In genomic region chr10:112655722-112656121, GRCh38 we compare ENCODE assay signal across 23 cellular contexts.
DNase-seq lines count a peak whose midpoint lies in the region; ATAC-seq and TF ChIP-seq lines count a peak whose summit lies in the region.
"Had no signal": no experiment of that assay in that cellular context is flagged by ENCODE, and none has a peak within 500 bp of the region (broad histone marks: within the 10 kb centered on the region; RNA-seq: fewer than 3 reads in every experiment).

No MANE protein-coding gene starts in this region.

- H3K27ac Mint-ChIP-seq in nephron progenitor cell: peak overlapping the region; percentile 40
- peak overlapping the region; percentile 4 for H3K27ac Mint-ChIP-seq in progenitor cell of endocrine pancreas
- H3K27ac Mint-ChIP-seq in T-helper 17 cell: no peak overlapping the region
- H3K27ac Mint-ChIP-seq: CD14-positive monocyte; CD4-positive, alpha-beta memory T cell had no signal

- POLR2A ChIA-PET in HCT116 (lab: Charles Lee): interaction anchor here (0.9 kb wide), 1 partner anchor 12 kb away, joined by 4 read pairs; no protein-coding TSS in a partner anchor

- no peak overlapping the region for H3K4me3 ChIP-seq in HCT116 (replicated peaks in 1 of 2; ENCODE audit: low read depth in 1 of 2, low read length in 2 of 2)
- H3K4me3 ChIP-seq: A549, BLaER1, GM12878 had no signal

- H3K27me3 ChIP-seq in HCT116 (ENCODE audit: insufficient read depth, low read length): no peaks in the 10 kb centered on the region
- H3K27me3 ChIP-seq: BE2C, BLaER1 had no signal

- RAD21 ChIA-PET in HCT116 (lab: Charles Lee; ENCODE audit: low non-redundant PET in 1 of 2, low total read pairs in 2 of 2, uncharacterized antibody in 2 of 2, unreplicated experiment in 2 of 2): no interaction called here

- BruUV-seq in HCT116 (replicated peaks; lab: Mats Ljungman, UMichigan): no TSS peak

- H3K4me3 Mint-ChIP-seq in nephron progenitor cell: no peak overlapping the region
- peak overlapping the region; percentile 9 for H3K4me3 Mint-ChIP-seq in progenitor cell of endocrine pancreas (ENCODE audit: low read depth)
- no peak overlapping the region for H3K4me3 Mint-ChIP-seq in T-helper 17 cell
- H3K4me3 Mint-ChIP-seq: CD14-positive monocyte; CD4-positive, alpha-beta memory T cell; CD4-positive, CD25-positive, alpha-beta regulatory T cell; CD8-positive, alpha-beta memory T cell had no signal

- TF ChIP-seq RAD21 in HCT116 (IDR thresholded peaks at IDR 0.05; ENCODE audit: low read depth): no peak

- no peak for ATAC-seq in HCT116
- peak; percentile 47 for ATAC-seq in left lobe of liver
- ATAC-seq in HG02642 (IDR thresholded peaks at IDR 0.05; ENCODE audit: poor library complexity, unreplicated experiment): no peak
- no peak for ATAC-seq in T-helper 17 cell
- ATAC-seq: A549, GM12878 had no signal

- peaks cover 53 to 56% of the 10 kb centered on the region in 2 experiments for H3K4me1 ChIP-seq in HCT116 (ENCODE audit: control insufficient read depth in 1 of 2, insufficient read depth in 2 of 2, low read length in 2 of 2)
- H3K4me1 ChIP-seq: BE2C, BLaER1 had no signal

- H3K27ac ChIP-seq in HCT116 (ENCODE audit: low read depth, low read length): peak overlapping the region; percentile 2; the same call in 1 of the 2 replicates
- H3K27ac ChIP-seq: 22Rv1, BLaER1 had no signal

- H3K4me2 ChIP-seq in HCT116 (ENCODE audit: low read length): peak overlapping the region; percentile 20; the same call in 1 of the 2 replicates
- H3K4me2 ChIP-seq: A549, BLaER1 had no signal

- no peaks in the 10 kb centered on the region for H4K20me1 ChIP-seq in HCT116 (ENCODE audit: insufficient read depth)
- H4K20me1 ChIP-seq: BLaER1 had no signal

- H3K36me3 ChIP-seq in HCT116 (ENCODE audit: control insufficient read depth in 1 of 2, insufficient read depth in 2 of 2, low read length in 2 of 2): no peaks in the 10 kb centered on the region
- H3K36me3 ChIP-seq: BE2C, BLaER1 had no signal

- no peak overlapping the region for H2AFZ ChIP-seq in HCT116 (ENCODE audit: low read depth, low read length, poor library complexity, severe bottlenecking)

- H3K9me3 ChIP-seq in HCT116 (ENCODE audit: control insufficient read depth in 1 of 2, insufficient read depth in 1 of 2, low read depth in 1 of 2, low read length in 2 of 2) (no peaks in the 10 kb centered on the region), T-helper 17 cell (ENCODE audit: control insufficient read depth, low read length, poor library complexity, severe bottlenecking) (no peaks in the 10 kb centered on the region)
- H3K9me3 ChIP-seq: A549, BE2C, BLaER1 had no signal

- CTCF ChIA-PET in HCT116 (lab: Charles Lee): no interaction called here

- intact Hi-C loops in HCT116 (cut with micrococcal nuclease): no loop called here

- H3K9me3 Mint-ChIP-seq in nephron progenitor cell (no peaks in the 10 kb centered on the region), progenitor cell of endocrine pancreas (ENCODE audit: low read depth) (no peaks in the 10 kb centered on the region)
- H3K9me3 Mint-ChIP-seq: CD4-positive, CD25-positive, alpha-beta regulatory T cell; CD8-positive, alpha-beta memory T cell had no signal

- no peaks in the 10 kb centered on the region for H3K9me2 ChIP-seq in HCT116 (ENCODE audit: insufficient read depth)

- no peaks in the 10 kb centered on the region for H3K27me3 Mint-ChIP-seq in nephron progenitor cell (ENCODE audit: low read depth, poor library complexity)
- H3K27me3 Mint-ChIP-seq in progenitor cell of endocrine pancreas: no peaks in the 10 kb centered on the region
- H3K27me3 Mint-ChIP-seq in T-helper 17 cell: no peaks in the 10 kb centered on the region
- H3K27me3 Mint-ChIP-seq: CD4-positive, alpha-beta memory T cell; CD4-positive, CD25-positive, alpha-beta regulatory T cell; CD8-positive, alpha-beta memory T cell had no signal

- DNase-seq in HCT116 (ENCODE audit: low read depth, low spot score) (no peak), left lobe of liver (ENCODE audit: low spot score) (no peak), nephron progenitor cell (no peak), progenitor cell of endocrine pancreas (ENCODE audit: low spot score, unreplicated experiment) (no peak), AG20443 (ENCODE audit: low spot score) (no peak), T-helper 17 cell (no peak)
- no peak for DNase-seq in activated CD8-positive, alpha-beta memory T cell treated with anti-CD3 and anti-CD28 coated beads for 24 hours
- DNase-seq: BE2C; C1 segment of cervical spinal cord; CD4-positive, alpha-beta memory T cell; CD4-positive, CD25-positive, alpha-beta regulatory T cell; CD8-positive, alpha-beta memory T cell; COR-L47; DMS 273 treated with DMSO at 0.1 percent for 48 hours; DND-41; EL; GDM1 had no signal

- H3K9ac ChIP-seq in HCT116 (ENCODE audit: low read length): no peak overlapping the region
- H3K9ac ChIP-seq: BLaER1 had no signal

- no peak for TF ChIP-seq POLR2A in HCT116 (IDR thresholded peaks at IDR 0.05; ENCODE audit: borderline replicate concordance, extremely low read depth, insufficient read depth, insufficient read length)

- H3K36me3 Mint-ChIP-seq in nephron progenitor cell (ENCODE audit: low read depth): peaks cover 8% of the 10 kb centered on the region
- no peaks in the 10 kb centered on the region for H3K36me3 Mint-ChIP-seq in progenitor cell of endocrine pancreas (ENCODE audit: insufficient read depth)
- no peaks in the 10 kb centered on the region for H3K36me3 Mint-ChIP-seq in T-helper 17 cell (ENCODE audit: low read depth)

- peaks cover 26% of the 10 kb centered on the region; the same call in 1 of the 2 replicates for H3K79me2 ChIP-seq in HCT116 (ENCODE audit: insufficient read depth, low read length)

- TF ChIP-seq CTCF in HCT116 (IDR thresholded peaks at IDR 0.05 in 2 of 3, conservative IDR thresholded peaks at IDR 0.05 in 1 of 3; ENCODE audit: borderline replicate concordance in 1 of 3, insufficient read depth in 1 of 3, low read depth in 2 of 3, low read length in 2 of 3) (no peak), nephron progenitor cell (IDR thresholded peaks at IDR 0.05) (no peak), progenitor cell of endocrine pancreas (IDR thresholded peaks at IDR 0.05; ENCODE audit: unreplicated experiment) (no peak)

- H3K4me1 Mint-ChIP-seq in nephron progenitor cell: peaks cover 15% of the 10 kb centered on the region
- peaks cover 27% of the 10 kb centered on the region for H3K4me1 Mint-ChIP-seq in progenitor cell of endocrine pancreas (ENCODE audit: low read depth)
- H3K4me1 Mint-ChIP-seq in T-helper 17 cell: no peaks in the 10 kb centered on the region
- H3K4me1 Mint-ChIP-seq: CD14-positive monocyte; CD8-positive, alpha-beta memory T cell had no signal

TF ChIP-seq in HCT116, 20 proteins besides CTCF, POLR2A, EP300 and RAD21:
- TF ChIP-seq CEBPB (IDR thresholded peaks at IDR 0.05; ENCODE audit: low read depth) (no peak), EGR1 (IDR thresholded peaks at IDR 0.05; ENCODE audit: low read depth) (no peak), JUND (IDR thresholded peaks at IDR 0.05) (no peak), SRF (IDR thresholded peaks at IDR 0.05; ENCODE audit: low read depth) (no peak), ELF1 (IDR thresholded peaks at IDR 0.05; ENCODE audit: borderline replicate concordance, low read depth) (no peak), CBX3 (IDR thresholded peaks at IDR 0.05; ENCODE audit: low read depth) (no peak), EZH2 (IDR thresholded peaks at IDR 0.05) (no peak)
